In the genomic region with DNA sequence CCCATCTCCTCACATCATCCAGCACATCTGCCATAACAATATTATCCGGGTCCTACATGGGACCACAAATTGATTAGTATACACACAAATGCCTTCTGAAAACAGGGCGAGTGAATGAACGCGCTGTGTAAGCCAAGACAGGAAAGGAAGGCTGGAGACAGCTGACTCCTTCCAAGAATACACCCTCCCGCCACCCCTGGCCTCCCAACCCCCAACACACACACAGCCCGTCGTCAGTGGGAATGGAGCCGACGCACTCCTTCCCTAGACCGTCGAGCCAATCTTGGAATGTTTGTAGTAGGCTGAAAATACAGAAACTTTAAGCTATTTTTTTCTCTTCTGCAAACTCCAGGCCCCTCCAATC, we compare ENCODE assay signal across 8 cellular contexts. TPM values are rescaled to one million over a fixed set of nuclear protein-coding genes. Genes with fewer than 3 reads are reported as not detected.
DNase-seq lines count a peak whose midpoint lies in the region; ATAC-seq lines count a peak whose summit lies in the region.

No MANE protein-coding gene starts in this region.

- H3K9ac ChIP-seq in subcutaneous abdominal adipose tissue (ENCODE audit: low read length in 5 of 5): peak overlapping the region in 4 of 5 donors; percentile 51 to 78 (median 69)

- H3K9me3 Mint-ChIP-seq in activated T-helper 17 cell treated with anti-CD3 and anti-CD28 coated beads, Interleukin-2, amount 50 U/mL, for 72 hours: no peaks in the 10 kb centered on the region

- peaks cover 5 to 19% (median 14%) of the 10 kb centered on the region in 5 donors for H3K4me1 ChIP-seq in subcutaneous abdominal adipose tissue (ENCODE audit: control insufficient read depth in 5 of 5, insufficient read depth in 5 of 5, low read length in 5 of 5)

- H3K4me1 Mint-ChIP-seq in activated T-helper 17 cell treated with anti-CD3 and anti-CD28 coated beads, Interleukin-2, amount 50 U/mL, for 72 hours: no peaks in the 10 kb centered on the region

- peak; percentile 22 for ATAC-seq in GM18867 (IDR thresholded peaks at IDR 0.05; ENCODE audit: unreplicated experiment)
- peak; percentile 25 for ATAC-seq in HG02970 (IDR thresholded peaks at IDR 0.05; ENCODE audit: low FRiP score, unreplicated experiment)
- ATAC-seq in activated T-helper 17 cell treated with anti-CD3 and anti-CD28 coated beads, Interleukin-2, amount 50 U/mL, for 72 hours (replicated peaks): peak; percentile 46

- no peaks in the 10 kb centered on the region for H3K36me3 Mint-ChIP-seq in activated T-helper 17 cell treated with anti-CD3 and anti-CD28 coated beads, Interleukin-2, amount 50 U/mL, for 72 hours (ENCODE audit: low read depth)

- H3K9me3 ChIP-seq in subcutaneous abdominal adipose tissue (ENCODE audit: control insufficient read depth in 5 of 5, low read length in 5 of 5): peaks cover 0 to 2% (median 0%) of the 10 kb centered on the region in 5 donors

- peak; percentile 1 for DNase-seq in iPS-NIHi11 (ENCODE audit: low spot score)
- no peak for DNase-seq in NCI-H128 (lab: John Stamatoyannopoulos, UW; ENCODE audit: unreplicated experiment)
- DNase-seq in DMS 273 treated with DMSO at 0.1 percent for 48 hours (lab: John Stamatoyannopoulos, UW): no peak
- DNase-seq in effector CD8-positive, alpha-beta T cell (lab: John Stamatoyannopoulos, UW): no peak

- no peaks in the 10 kb centered on the region for H3K27me3 Mint-ChIP-seq in activated T-helper 17 cell treated with anti-CD3 and anti-CD28 coated beads, Interleukin-2, amount 50 U/mL, for 72 hours

- peak overlapping the region; percentile 96 for H3K4me3 Mint-ChIP-seq in activated T-helper 17 cell treated with anti-CD3 and anti-CD28 coated beads, Interleukin-2, amount 50 U/mL, for 72 hours

- H3K27ac Mint-ChIP-seq in activated T-helper 17 cell treated with anti-CD3 and anti-CD28 coated beads, Interleukin-2, amount 50 U/mL, for 72 hours: peak overlapping the region; percentile 89

- H3K4me3 ChIP-seq in subcutaneous abdominal adipose tissue (ENCODE audit: low read depth in 1 of 5, low read length in 5 of 5): peak overlapping the region; percentile 72 to 90 (median 78)

- H3K27ac ChIP-seq in subcutaneous abdominal adipose tissue (ENCODE audit: low read depth, low read length): peak overlapping the region; percentile 76

- no peaks in the 10 kb centered on the region for H3K27me3 ChIP-seq in subcutaneous abdominal adipose tissue (ENCODE audit: control insufficient read depth in 5 of 5, insufficient read depth in 4 of 5, low read length in 5 of 5)

- no peaks in the 10 kb centered on the region for H3K36me3 ChIP-seq in subcutaneous abdominal adipose tissue (ENCODE audit: control insufficient read depth in 5 of 5, insufficient read depth in 5 of 5, low read length in 5 of 5)

RNA-seq across cellular contexts. Expression of gene MAGEH1, which starts 0.3 kb away (rescaled TPM):
- total RNA-seq in activated T-helper 17 cell treated with anti-CD3 and anti-CD28 coated beads, Interleukin-2, amount 50 U/mL, for 72 hours: 10 to 100 TPM; 13.9 to 14.5 TPM

RNA-seq across cellular contexts. Expression of gene USP51, which starts 38.0 kb away (rescaled TPM):
- 1 to 10 TPM; 2.0 to 3.0 TPM for total RNA-seq in activated T-helper 17 cell treated with anti-CD3 and anti-CD28 coated beads, Interleukin-2, amount 50 U/mL, for 72 hours
